ENCODE assay signal across 5 cellular contexts in genomic region chr12:58032156-58032555, GRCh38.
"Had no signal": no experiment of that assay in that cellular context is flagged by ENCODE, and none has a peak within 500 bp of the region (broad histone marks: within the 10 kb centered on the region; RNA-seq: fewer than 3 reads in every experiment).

No MANE protein-coding gene starts in this region.

- H3K27ac Mint-ChIP-seq: IgD-negative memory B cell had no signal

- ATAC-seq: HepG2, K562 had no signal

- H3K4me3 Mint-ChIP-seq: IgD-negative memory B cell had no signal

- H3K4me3 ChIP-seq: K562 had no signal

- H3K36me3 Mint-ChIP-seq: IgD-negative memory B cell had no signal

- DNase-seq: IMR-90 had no signal

- H3K27ac ChIP-seq: HL-60 had no signal

- H3K4me1 Mint-ChIP-seq: IgD-negative memory B cell had no signal
